Comparison of ENCODE assay signal across 27 cellular contexts in the genomic region with DNA sequence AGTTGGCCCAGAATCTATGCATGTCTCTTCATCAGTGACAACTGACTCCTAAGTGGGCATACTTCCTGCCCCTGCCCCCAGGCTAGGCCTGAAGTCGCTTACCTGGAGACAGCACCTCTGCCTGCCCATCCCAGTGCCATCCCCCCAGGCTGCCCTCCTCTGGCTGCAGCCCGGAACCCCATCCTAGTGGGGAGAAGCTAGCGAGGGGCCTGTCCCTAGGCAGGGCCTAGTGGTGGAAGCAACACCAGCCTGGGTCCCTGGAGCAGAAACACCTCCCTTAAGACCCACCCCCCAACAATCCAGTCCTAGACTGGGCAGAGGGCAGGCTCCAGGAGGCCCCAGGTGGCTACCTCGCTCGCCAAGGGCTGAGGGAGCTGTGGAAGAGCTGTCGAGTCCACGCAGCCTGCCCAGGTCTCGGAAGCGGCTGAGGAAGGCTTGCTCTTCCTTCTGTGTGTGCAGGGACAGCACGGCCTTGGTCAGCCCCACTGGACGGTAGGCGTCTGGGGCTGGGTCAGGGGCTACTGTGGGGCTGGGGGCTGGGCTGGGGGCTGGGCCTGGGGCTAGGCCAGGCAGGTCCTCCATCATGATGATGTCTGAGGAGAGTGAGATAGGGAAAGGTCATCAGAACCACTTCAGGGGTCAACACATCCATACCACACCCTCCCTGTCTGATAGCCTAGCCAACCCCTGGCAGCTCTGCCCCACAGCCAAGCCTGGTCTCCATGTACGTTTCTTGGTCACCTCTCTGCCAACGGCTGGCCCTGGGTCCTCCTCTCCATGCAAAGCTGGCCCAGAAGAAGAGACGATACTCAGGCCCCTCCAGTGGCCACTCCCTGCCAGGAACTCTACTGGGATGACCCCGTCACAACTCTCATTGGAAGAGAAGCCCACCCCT. TPM values are rescaled to one million over a fixed set of nuclear protein-coding genes. Genes with fewer than 3 reads are reported as not detected.
A peak's percentile ranks its signal among the peaks of the same experiment; 100 is the strongest.
DNase-seq lines count a peak whose midpoint lies in the region; ATAC-seq and TF ChIP-seq lines count a peak whose summit lies in the region.
"Had no signal": no experiment of that assay in that cellular context is flagged by ENCODE, and none has a peak within 500 bp of the region (broad histone marks: within the 10 kb centered on the region; RNA-seq: fewer than 3 reads in every experiment).

No MANE protein-coding gene starts in this region.

- H3K27me3 ChIP-seq in gastroesophageal sphincter (no peaks in the 10 kb centered on the region), sigmoid colon (no peaks in the 10 kb centered on the region)
- H3K27me3 ChIP-seq: MG63, SJCRH30 had no signal

- peaks cover 0 to 99% (median 8%) of the 10 kb centered on the region in 3 donors for H3K4me1 ChIP-seq in gastroesophageal sphincter
- H3K4me1 ChIP-seq in sigmoid colon = peaks cover 0 to 58% (median 39%) of the 10 kb centered on the region in 4 donors

- H3K4me3 Mint-ChIP-seq in activated T-cell treated with anti-CD3 and anti-CD28 coated beads, Interleukin-2, amount 50 U/mL, for 24 hours = no peak overlapping the region
- H3K4me3 Mint-ChIP-seq: activated B cell treated with CpG ODN at 0.5 μM for 24 hours; activated CD4-positive, alpha-beta memory T cell treated with anti-CD3 and anti-CD28 coated beads for 36 hours; activated naive CD8-positive, alpha-beta T cell treated with anti-CD3 and anti-CD28 coated beads, Interleukin-2, amount 10 ng/mL, durations not matched to agents 7 days and 5 days had no signal

- POLR2A ChIA-PET in RWPE1 (lab: Yijun Ruan, JAX; ENCODE audit: low non-redundant PET) = interaction anchor here (0.9 kb wide), 1 partner anchor 65 kb away, joined by 4 read pairs; a partner anchor contains a TSS

- no peaks in the 10 kb centered on the region for H3K9me3 Mint-ChIP-seq in activated T-cell treated with anti-CD3 and anti-CD28 coated beads, Interleukin-2, amount 50 U/mL, for 24 hours
- H3K9me3 Mint-ChIP-seq: activated B cell treated with CpG ODN at 0.5 μM for 24 hours; activated CD4-positive, alpha-beta memory T cell treated with anti-CD3 and anti-CD28 coated beads for 36 hours; activated naive CD8-positive, alpha-beta T cell treated with anti-CD3 and anti-CD28 coated beads, Interleukin-2, amount 10 ng/mL, durations not matched to agents 7 days and 5 days had no signal

- ATAC-seq in Right ventricle myocardium superior (ENCODE audit: poor library complexity) (no peak), gastroesophageal sphincter (no peak), left colon (no peak)
- ATAC-seq: K562, Panc1 had no signal

- 67 to 86% methylated on average over 5 to 6 of the region's 16 CpGs for WGBS in gastroesophageal sphincter (ENCODE audit: low coverage in 1 of 2), 2 donors
- WGBS in sigmoid colon, 2 donors = 94 to 95% methylated on average over 16 of the region's 16 CpGs

- no peak overlapping the region for H3K27ac Mint-ChIP-seq in activated T-cell treated with anti-CD3 and anti-CD28 coated beads, Interleukin-2, amount 50 U/mL, for 24 hours
- H3K27ac Mint-ChIP-seq: activated B cell treated with CpG ODN at 0.5 μM for 24 hours; activated CD4-positive, alpha-beta memory T cell treated with anti-CD3 and anti-CD28 coated beads for 36 hours; activated naive CD8-positive, alpha-beta T cell treated with anti-CD3 and anti-CD28 coated beads, Interleukin-2, amount 10 ng/mL, durations not matched to agents 7 days and 5 days had no signal

- no peaks in the 10 kb centered on the region for H3K27me3 Mint-ChIP-seq in activated T-cell treated with anti-CD3 and anti-CD28 coated beads, Interleukin-2, amount 50 U/mL, for 24 hours
- H3K27me3 Mint-ChIP-seq: activated B cell treated with CpG ODN at 0.5 μM for 24 hours; activated CD4-positive, alpha-beta memory T cell treated with anti-CD3 and anti-CD28 coated beads for 36 hours; activated naive CD8-positive, alpha-beta T cell treated with anti-CD3 and anti-CD28 coated beads, Interleukin-2, amount 10 ng/mL, durations not matched to agents 7 days and 5 days had no signal

- intact Hi-C loops in Right ventricle myocardium superior (cut with DNase I) = no loop called here
- intact Hi-C loops in cardiac septum (cut with DNase I) = no loop called here
- intact Hi-C loops in sigmoid colon (cut with DNase I) = no loop called here
- intact Hi-C loops in left colon (cut with DNase I, micrococcal nuclease) = no loop called here

- peak; percentile 34 for DNase-seq in Right ventricle myocardium superior
- no peak for DNase-seq in cardiac septum (ENCODE audit: low spot score)
- DNase-seq in RWPE1 (ENCODE audit: low spot score) = no peak
- DNase-seq in sigmoid colon = peak; percentile 68
- no peak for DNase-seq in T-helper 2 cell
- DNase-seq in activated T-cell treated with anti-CD3 and anti-CD28 coated beads, Interleukin-2, amount 50 U/mL, for 24 hours = no peak
- DNase-seq in left colon = no peak
- DNase-seq: activated B cell treated with CpG ODN at 0.5 μM for 24 hours; activated CD4-positive, alpha-beta memory T cell treated with anti-CD3 and anti-CD28 coated beads for 36 hours; activated CD8-positive, alpha-beta memory T cell treated with anti-CD3 and anti-CD28 coated beads, Interleukin-2, amount 50 U/mL, for 48 hours; activated effector memory CD4-positive, alpha-beta T cell treated with Interleukin-2 at 50 U/mL for 16 hours; activated naive CD8-positive, alpha-beta T cell treated with anti-CD3 and anti-CD28 coated beads, Interleukin-2, amount 10 ng/mL, durations not matched to agents 7 days and 5 days; DMS53; HCEC 1CT; MG63; NCI-H1105 treated with DMSO at 0.1 percent for 48 hours; NCI-H2029 treated with DMSO at 0.1 percent for 48 hours; NCI-H69; SJCRH30; stimulated activated CD4-positive, alpha-beta T cell treated with anti-CD3 and anti-CD28 coated beads, Interleukin-2, amount 100 ng/mL, for 24 hours; trophoblast cell had no signal

- H3K4me1 Mint-ChIP-seq in activated T-cell treated with anti-CD3 and anti-CD28 coated beads, Interleukin-2, amount 50 U/mL, for 24 hours (ENCODE audit: low read depth) = peaks cover 3% of the 10 kb centered on the region
- H3K4me1 Mint-ChIP-seq: activated B cell treated with CpG ODN at 0.5 μM for 24 hours had no signal

- peaks cover 15 to 100% of the 10 kb centered on the region in 2 donors for H3K36me3 ChIP-seq in gastroesophageal sphincter
- H3K36me3 ChIP-seq in sigmoid colon = peaks cover 99 to 100% (median 100%) of the 10 kb centered on the region in 4 donors
- H3K36me3 ChIP-seq: SJCRH30 had no signal

- H3K4me3 ChIP-seq in gastroesophageal sphincter = no peak overlapping the region
- H3K4me3 ChIP-seq in sigmoid colon = no peak overlapping the region
- H3K4me3 ChIP-seq: K562, MG63, SJCRH30 had no signal

- TF ChIP-seq EP300 in gastroesophageal sphincter (IDR thresholded peaks at IDR 0.05) (no peak), sigmoid colon (IDR thresholded peaks at IDR 0.05) (no peak)

- H3K36me3 Mint-ChIP-seq in activated T-cell treated with anti-CD3 and anti-CD28 coated beads, Interleukin-2, amount 50 U/mL, for 24 hours (ENCODE audit: low read depth) = peaks cover 95% of the 10 kb centered on the region

- TF ChIP-seq POLR2A in gastroesophageal sphincter (IDR thresholded peaks at IDR 0.05) = no peak
- TF ChIP-seq POLR2A in sigmoid colon (IDR thresholded peaks at IDR 0.05) = no peak

- TF ChIP-seq CTCF in RWPE1 (conservative IDR thresholded peaks at IDR 0.05; ENCODE audit: low read depth) (no peak), gastroesophageal sphincter (IDR thresholded peaks at IDR 0.05) (no peak), sigmoid colon (IDR thresholded peaks at IDR 0.05) (no peak)

- CTCF ChIA-PET in RWPE1 (lab: Yijun Ruan, JAX) = interaction anchor here (0.6 kb wide), 1 partner anchor 98 kb away, joined by 3 read pairs; no protein-coding TSS in a partner anchor

- H3K9me3 ChIP-seq in gastroesophageal sphincter = no peaks in the 10 kb centered on the region
- no peaks in the 10 kb centered on the region for H3K9me3 ChIP-seq in sigmoid colon
- H3K9me3 ChIP-seq: MG63, SJCRH30 had no signal

- peak overlapping the region; percentile 98 for H3K27ac ChIP-seq in RWPE1
- peak overlapping the region in 3 of 4 donors; percentile 99 to 100 (median 99) for H3K27ac ChIP-seq in gastroesophageal sphincter
- H3K27ac ChIP-seq in sigmoid colon = peak overlapping the region; percentile 58 to 100 (median 92)
- H3K27ac ChIP-seq: SJCRH30 had no signal

RNA-seq across cellular contexts. Expression of a gene that starts 7.6 kb away (rescaled TPM):
- total RNA-seq in Right ventricle myocardium superior (124 TPM), cardiac septum (47.8 TPM), gastroesophageal sphincter (100 to 1,000 TPM in 3 of 4 donors, 10 to 100 TPM in 1; 67.1 to 188 (median 136) TPM), sigmoid colon (100 to 1,000 TPM in 2 of 4 donors, 10 to 100 TPM in 2; 60.3 to 153 (median 84.5) TPM), left colon (100 to 1,000 TPM in 1 of 2 donors, 10 to 100 TPM in 1; 35.0 to 113 TPM)
- 10 to 100 TPM; 30.5 to 67.7 (median 34.2) TPM for polyA plus RNA-seq in sigmoid colon

RNA-seq across cellular contexts. Expression of a gene that starts 18.1 kb away (rescaled TPM):
- total RNA-seq in Right ventricle myocardium superior = 54.8 TPM
- total RNA-seq in cardiac septum = 63.9 TPM
- total RNA-seq in gastroesophageal sphincter = 10 to 100 TPM; 14.6 to 39.8 (median 33.4) TPM
- total RNA-seq in sigmoid colon = 10 to 100 TPM; 20.4 to 29.6 (median 27.3) TPM
- polyA plus RNA-seq in sigmoid colon = 10 to 100 TPM; 37.7 to 57.1 (median 54.9) TPM
- total RNA-seq in left colon = 10 to 100 TPM; 45.1 to 56.3 TPM

RNA-seq across cellular contexts. Expression of a gene that starts 20.7 kb away (rescaled TPM):
- total RNA-seq in Right ventricle myocardium superior (0.13 TPM), cardiac septum (0.65 TPM), gastroesophageal sphincter (under 1 TPM in 2 of 4 donors, not detected in 2; 0.89 to 0.94 TPM), sigmoid colon (not detected), left colon (not detected)
- under 1 TPM in 1 of 3 donors, not detected in 2; 0.16 TPM for polyA plus RNA-seq in sigmoid colon
- total RNA-seq: lung microvascular endothelial cell had no signal

RNA-seq across cellular contexts. Expression of a gene that starts 26.3 kb away (rescaled TPM):
- total RNA-seq in Right ventricle myocardium superior (not detected), cardiac septum (not detected), gastroesophageal sphincter (under 1 TPM in 1 of 4 donors, not detected in 3; 0.37 TPM), sigmoid colon (not detected), left colon (not detected)
- under 1 TPM in 1 of 3 donors, not detected in 2; 0.17 TPM for polyA plus RNA-seq in sigmoid colon
- total RNA-seq: activated B cell treated with CpG ODN at 0.5 μM for 24 hours; activated naive CD8-positive, alpha-beta T cell treated with anti-CD3 and anti-CD28 coated beads, Interleukin-2, amount 10 ng/mL, durations not matched to agents 7 days and 5 days; dermis microvascular lymphatic vessel endothelial cell; HT-29; lung microvascular endothelial cell; SJCRH30 had no signal
- polyA plus RNA-seq: K562 had no signal

RNA-seq across cellular contexts. Expression of a gene that starts 31.5 kb away (rescaled TPM):
- total RNA-seq in Right ventricle myocardium superior (7.1 TPM), cardiac septum (8.7 TPM), gastroesophageal sphincter (10 to 100 TPM; 11.2 to 18.8 (median 15.5) TPM), sigmoid colon (10 to 100 TPM in 3 of 4 donors, 1 to 10 TPM in 1; 8.3 to 61.7 (median 20.6) TPM), left colon (10 to 100 TPM; 11.3 to 12.6 TPM)
- 10 to 100 TPM in 1 of 3 donors, 1 to 10 TPM in 2; 4.6 to 20.8 (median 7.2) TPM for polyA plus RNA-seq in sigmoid colon

Comparison
In these comparisons a context has a peak if more than half of its experiments do, and no peak if none do; other contexts are left out.
1. DNase-seq: peak in Right ventricle myocardium superior (single experiment) and sigmoid colon (single experiment); none in cardiac septum (single experiment), RWPE1 (single experiment), T-helper 2 cell (0 of 5), activated T-cell treated with anti-CD3 and anti-CD28 coated beads, Interleukin-2, amount 50 U/mL, for 24 hours (single experiment) and left colon (0 of 2).
2. Peak in every context shown above with its lines, with median percentiles within 50 percentile points of each other: H3K27ac ChIP-seq.